8 cellular contexts compared by ENCODE assay signal in the genomic region with DNA sequence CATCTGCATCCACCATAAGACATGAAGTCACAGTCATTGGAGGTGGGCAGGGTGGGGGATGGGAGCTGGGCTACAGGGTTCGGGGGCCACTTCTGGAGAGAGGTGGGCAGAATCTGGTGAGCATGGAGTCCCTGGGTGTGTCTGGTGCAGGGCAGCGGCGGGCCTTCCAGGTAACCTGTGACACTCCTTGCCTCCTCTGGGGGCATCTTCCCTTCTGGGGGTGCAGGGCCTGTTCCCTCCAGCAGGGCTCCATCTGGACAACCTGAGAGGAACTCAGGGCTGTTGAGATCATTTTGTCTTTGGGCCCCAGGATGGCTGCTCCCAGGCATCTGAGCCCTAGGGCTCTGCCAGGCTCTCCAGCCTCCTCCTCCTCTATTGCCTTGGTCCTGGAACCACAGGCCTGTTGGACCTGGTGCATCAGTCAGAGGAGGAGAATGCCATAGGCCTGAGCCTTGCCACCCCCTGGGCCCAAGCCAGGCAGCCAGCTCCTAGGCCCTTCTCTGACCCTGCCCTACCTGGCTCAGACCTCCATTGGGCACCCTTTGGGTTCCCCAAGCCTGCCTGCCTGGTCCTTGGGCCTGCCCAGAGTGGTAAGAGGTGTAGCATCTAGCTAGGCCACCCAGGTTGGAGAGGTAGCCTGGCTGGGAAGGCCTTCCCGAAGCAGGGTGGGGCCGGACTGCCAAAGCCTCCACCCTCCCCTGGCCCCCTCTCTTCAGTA. TPM values are rescaled to one million over a fixed set of nuclear protein-coding genes. Genes with fewer than 3 reads are reported as not detected.
A peak's percentile ranks its signal among the peaks of the same experiment; 100 is the strongest.
DNase-seq lines count a peak whose midpoint lies in the region; ATAC-seq, FAIRE-seq and TF ChIP-seq lines count a peak whose summit lies in the region.

No MANE protein-coding gene starts in this region.

- no peaks in the 10 kb centered on the region for H3K79me2 ChIP-seq in neural progenitor cell (ENCODE audit: low read depth)

- H3K36me3 ChIP-seq in Caco-2 (ENCODE audit: control insufficient read depth, insufficient read depth, low read length) (no peaks in the 10 kb centered on the region), bronchial epithelial cell (ENCODE audit: control insufficient read depth, insufficient read depth, low read length) (peaks cover 4% of the 10 kb centered on the region), neural progenitor cell (no peaks in the 10 kb centered on the region)

- no peak overlapping the region for H3K27ac ChIP-seq in HL-60 (replicated peaks)
- H3K27ac ChIP-seq in neural progenitor cell, result no peak overlapping the region

- H3K27me3 ChIP-seq in Caco-2 (replicated peaks; ENCODE audit: control insufficient read depth, insufficient read depth, low read length), result no peaks in the 10 kb centered on the region; the same call in 1 of the 2 replicates
- H3K27me3 ChIP-seq in HL-60 (ENCODE audit: insufficient read depth, poor library complexity, severe bottlenecking), result no peaks in the 10 kb centered on the region
- H3K27me3 ChIP-seq in bronchial epithelial cell (ENCODE audit: control insufficient read depth, insufficient read depth, low read length), result no peaks in the 10 kb centered on the region
- peaks cover 48% of the 10 kb centered on the region for H3K27me3 ChIP-seq in neural progenitor cell

- H3F3A ChIP-seq in neural progenitor cell (ENCODE audit: low read depth), result peaks cover 1% of the 10 kb centered on the region

- no peaks in the 10 kb centered on the region for H3K4me1 ChIP-seq in Caco-2
- H3K4me1 ChIP-seq in neural progenitor cell, result peaks cover 21% of the 10 kb centered on the region

- no peak for ATAC-seq in GM21619 (IDR thresholded peaks at IDR 0.05; ENCODE audit: unreplicated experiment)
- ATAC-seq in HG03108 (IDR thresholded peaks at IDR 0.05; ENCODE audit: unreplicated experiment), result no peak

- no TSS peak for BruUV-seq in Caco-2 (replicated peaks; lab: Mats Ljungman, UMichigan)

- H3K4me3 ChIP-seq in Caco-2 (ENCODE audit: low read depth, low read length), result no peak overlapping the region
- no peak overlapping the region for H3K4me3 ChIP-seq in HL-60 (replicated peaks; ENCODE audit: insufficient read depth, low read length)
- no peak overlapping the region for H3K4me3 ChIP-seq in bronchial epithelial cell (ENCODE audit: low read depth, low read length)
- no peak overlapping the region for H3K4me3 ChIP-seq in neural progenitor cell

- H3K27me3 Mint-ChIP-seq in Caco-2 (ENCODE audit: insufficient read depth, unreplicated experiment) (peaks cover 11% of the 10 kb centered on the region), neural progenitor cell (ENCODE audit: insufficient read depth, low read depth) (peaks cover 33% of the 10 kb centered on the region), immature natural killer cell (ENCODE audit: low read depth in 3 of 3) (peaks cover 5 to 12% (median 6%) of the 10 kb centered on the region in 3 donors)

- H3K4me2 ChIP-seq in neural progenitor cell, result no peak overlapping the region

- H3K9me3 ChIP-seq in Caco-2, result no peaks in the 10 kb centered on the region
- no peaks in the 10 kb centered on the region for H3K9me3 ChIP-seq in neural progenitor cell (ENCODE audit: low read depth)

- DNase-seq in Caco-2, result peak in 1 of 2 experiments; percentile 59
- DNase-seq in HL-60 (ENCODE audit: low read depth in 1 of 2, low spot score in 1 of 2), result peak in 1 of 2 experiments; percentile 32
- DNase-seq in bronchial epithelial cell (ENCODE audit: low read depth), result peak; percentile 2
- DNase-seq in neural progenitor cell (ENCODE audit: low spot score), result peak; percentile 61
- no peak for DNase-seq in effector CD8-positive, alpha-beta T cell (lab: John Stamatoyannopoulos, UW)
- DNase-seq in immature natural killer cell, result no peak

- CTCF ChIA-PET in Caco-2 (lab: Charles Lee), result no interaction called here

- peak; percentile 37 to 84 for TF ChIP-seq CTCF in Caco-2 (IDR thresholded peaks at IDR 0.05; ENCODE audit: insufficient read depth in 1 of 2, low read depth in 1 of 2, low read length in 1 of 2, severe bottlenecking in 1 of 2, unreplicated experiment in 1 of 2)
- TF ChIP-seq CTCF in HL-60 (IDR thresholded peaks at IDR 0.05; ENCODE audit: insufficient read depth, low read length), result peak; percentile 46
- TF ChIP-seq CTCF in bronchial epithelial cell (IDR thresholded peaks at IDR 0.05; ENCODE audit: insufficient read depth, low read length, severe bottlenecking), result peak; percentile 55
- TF ChIP-seq CTCF in neural progenitor cell (IDR thresholded peaks at IDR 0.05), result peak; percentile 55

- H3K4me1 Mint-ChIP-seq in Caco-2 (ENCODE audit: low read depth, unreplicated experiment) (peaks cover 4% of the 10 kb centered on the region), neural progenitor cell (peaks cover 26% of the 10 kb centered on the region), immature natural killer cell (no peaks in the 10 kb centered on the region)

- H4K20me1 ChIP-seq in neural progenitor cell (ENCODE audit: low read depth), result no peaks in the 10 kb centered on the region

- H3K4me3 Mint-ChIP-seq in Caco-2 (ENCODE audit: unreplicated experiment) (no peak overlapping the region), neural progenitor cell (no peak overlapping the region), immature natural killer cell (no peak overlapping the region)

- no peak for FAIRE-seq in bronchial epithelial cell (lab: Jason Lieb, UNC)

- no peak overlapping the region for H3K9ac ChIP-seq in neural progenitor cell

- H2AFZ ChIP-seq in neural progenitor cell (replicated peaks), result no peak overlapping the region

- POLR2A ChIA-PET in Caco-2 (lab: Charles Lee), result no interaction called here

- no peak overlapping the region for H3K27ac Mint-ChIP-seq in Caco-2 (ENCODE audit: unreplicated experiment)
- no peak overlapping the region for H3K27ac Mint-ChIP-seq in neural progenitor cell
- no peak overlapping the region for H3K27ac Mint-ChIP-seq in immature natural killer cell

- intact Hi-C loops in Caco-2 (cut with micrococcal nuclease; ENCODE audit: unreplicated experiment), result no loop called here

- H3K36me3 Mint-ChIP-seq in Caco-2 (ENCODE audit: insufficient read depth, unreplicated experiment) (no peaks in the 10 kb centered on the region), neural progenitor cell (no peaks in the 10 kb centered on the region), immature natural killer cell (no peaks in the 10 kb centered on the region)

- H3K9me3 Mint-ChIP-seq in Caco-2 (ENCODE audit: unreplicated experiment) (no peaks in the 10 kb centered on the region), neural progenitor cell (no peaks in the 10 kb centered on the region), immature natural killer cell (no peaks in the 10 kb centered on the region)

RNA-seq across cellular contexts. Expression of a gene that starts 13.4 kb away (rescaled TPM):
- 0.35 and 0.59 TPM in 2 replicates for total RNA-seq in Caco-2 (2022)
- total RNA-seq in bronchial epithelial cell, result 0.51 and 1.3 TPM in 2 replicates
- 0.88 and 2.2 TPM in 2 replicates for total RNA-seq in neural progenitor cell (ENCODE audit: low replicate concordance)
- 1 to 10 TPM; 1.1 to 2.2 (median 2.1) TPM for polyA plus RNA-seq in immature natural killer cell

RNA-seq across cellular contexts. Expression of a gene that starts 27.2 kb away (rescaled TPM):
- total RNA-seq in Caco-2 (2022) (42.6 and 46.4 TPM in 2 replicates), bronchial epithelial cell (28.0 and 40.5 TPM in 2 replicates), neural progenitor cell (ENCODE audit: low replicate concordance) (30.2 and 49.0 TPM in 2 replicates)
- 10 to 100 TPM; 13.2 to 16.5 (median 16.3) TPM for polyA plus RNA-seq in immature natural killer cell

RNA-seq across cellular contexts. Expression of a gene that starts 28.8 kb away (rescaled TPM):
- total RNA-seq in Caco-2 (2022), result 89.6 and 92.7 TPM in 2 replicates
- total RNA-seq in bronchial epithelial cell, result 20.3 and 46.6 TPM in 2 replicates
- total RNA-seq in neural progenitor cell (ENCODE audit: low replicate concordance), result 34.7 and 108 TPM in 2 replicates
- 1 to 10 TPM in 2 of 3 donors, not detected in 1; 1.2 to 2.8 TPM for polyA plus RNA-seq in immature natural killer cell

Comparison
In these comparisons a context has a peak if more than half of its experiments do, and no peak if none do; other contexts are left out.
1. DNase-seq: peak in bronchial epithelial cell (single experiment) and neural progenitor cell (single experiment); none in effector CD8-positive, alpha-beta T cell (single experiment) and immature natural killer cell (0 of 3).
2. Peak in every context shown above with its lines, with median percentiles within 50 percentile points of each other: CTCF ChIP-seq.